13 cellular contexts compared by ENCODE assay signal in genomic region chr3:98977520-98977919, GRCh38.
A peak's percentile ranks its signal among the peaks of the same experiment; 100 is the strongest.
DNase-seq lines count a peak whose midpoint lies in the region; ATAC-seq, FAIRE-seq and TF ChIP-seq lines count a peak whose summit lies in the region.
"Had no signal": no experiment of that assay in that cellular context is flagged by ENCODE, and none has a peak within 500 bp of the region (broad histone marks: within the 10 kb centered on the region; RNA-seq: fewer than 3 reads in every experiment).

No MANE protein-coding gene starts in this region.

- H3K9me3 ChIP-seq in mesenchymal stem cell (ENCODE audit: control insufficient read depth, low read length): peaks cover 7% of the 10 kb centered on the region

- no peak overlapping the region for H2AFZ ChIP-seq in mesenchymal stem cell (ENCODE audit: low read depth, low read length)

- H3K27me3 Mint-ChIP-seq in activated CD8-positive, alpha-beta T cell treated with anti-CD3 and anti-CD28 coated beads, Interleukin-2, amount 10 ng/mL, durations not matched to agents 7 days and 5 days (ENCODE audit: low read depth): peaks cover 4% of the 10 kb centered on the region
- no peaks in the 10 kb centered on the region for H3K27me3 Mint-ChIP-seq in stimulated activated memory B cell treated with anti-CD40 and anti-IgM and Interleukin-4, amounts not matched to agents 10 μg/mL and 1 μg/mL and 100 μg/mL, for 72 hours

- no peak overlapping the region for H3K14ac ChIP-seq in mesenchymal stem cell (ENCODE audit: low read length in 2 of 2)

- H4K8ac ChIP-seq in mesenchymal stem cell (ENCODE audit: low read length): no peak overlapping the region

- no peaks in the 10 kb centered on the region for H3K9me3 Mint-ChIP-seq in activated CD8-positive, alpha-beta T cell treated with anti-CD3 and anti-CD28 coated beads, Interleukin-2, amount 10 ng/mL, durations not matched to agents 7 days and 5 days (ENCODE audit: insufficient read depth)
- peaks cover 6% of the 10 kb centered on the region for H3K9me3 Mint-ChIP-seq in stimulated activated memory B cell treated with anti-CD40 and anti-IgM and Interleukin-4, amounts not matched to agents 10 μg/mL and 1 μg/mL and 100 μg/mL, for 72 hours

- H2AK5ac ChIP-seq in mesenchymal stem cell (ENCODE audit: low read length, severe bottlenecking): no peak overlapping the region

- H3K4me3 Mint-ChIP-seq in activated CD8-positive, alpha-beta T cell treated with anti-CD3 and anti-CD28 coated beads, Interleukin-2, amount 10 ng/mL, durations not matched to agents 7 days and 5 days: no peak overlapping the region
- no peak overlapping the region for H3K4me3 Mint-ChIP-seq in stimulated activated memory B cell treated with anti-CD40 and anti-IgM and Interleukin-4, amounts not matched to agents 10 μg/mL and 1 μg/mL and 100 μg/mL, for 72 hours
- H3K4me3 Mint-ChIP-seq: neural crest cell had no signal

- H3K27ac Mint-ChIP-seq in activated CD8-positive, alpha-beta T cell treated with anti-CD3 and anti-CD28 coated beads, Interleukin-2, amount 10 ng/mL, durations not matched to agents 7 days and 5 days: no peak overlapping the region
- no peak overlapping the region for H3K27ac Mint-ChIP-seq in stimulated activated memory B cell treated with anti-CD40 and anti-IgM and Interleukin-4, amounts not matched to agents 10 μg/mL and 1 μg/mL and 100 μg/mL, for 72 hours

- POLR2A ChIA-PET in activated CD8-positive, alpha-beta T cell treated with anti-CD3 and anti-CD28 coated beads, Interleukin-2, amount 10 ng/mL, durations not matched to agents 7 days and 5 days (lab: Charles Lee): no interaction called here

- no peak overlapping the region for H2BK120ac ChIP-seq in mesenchymal stem cell (ENCODE audit: low read depth, low read length)

- peak overlapping the region in 1 of 2 experiments; percentile 4 for H3K4me3 ChIP-seq in mesenchymal stem cell (ENCODE audit: insufficient read depth in 1 of 2, low read depth in 1 of 2, low read length in 2 of 2)

- H2BK5ac ChIP-seq in mesenchymal stem cell (ENCODE audit: low read depth, low read length, poor library complexity, severe bottlenecking): no peak overlapping the region

- DNase-seq in GM12892 (ENCODE audit: insufficient read length) (no peak), HTR-8/SVneo (ENCODE audit: insufficient read length, low spot score) (no peak), astrocyte of the hippocampus (ENCODE audit: low read depth, low spot score) (peak; percentile 90), mesenchymal stem cell (peak; percentile 75), MV-4-11 (lab: John Stamatoyannopoulos, UW) (no peak), dedifferentiated amniotic fluid mesenchymal stem cell (ENCODE audit: extremely low spot score) (no peak)
- DNase-seq in activated CD8-positive, alpha-beta T cell treated with anti-CD3 and anti-CD28 coated beads, Interleukin-2, amount 10 ng/mL, durations not matched to agents 7 days and 5 days: no peak
- DNase-seq: activated CD4-positive, CD25-positive, alpha-beta regulatory T cell treated with anti-CD3 and anti-CD28 coated beads, Interleukin-2, amount 50 U/mL, for 72 hours; amniotic stem cell; hippocampal formation; NCI-H69 had no signal

- 0% methylated on average over 2 of the region's 2 CpGs for WGBS in mesenchymal stem cell

- no peak for ATAC-seq in activated CD8-positive, alpha-beta T cell treated with anti-CD3 and anti-CD28 coated beads, Interleukin-2, amount 10 ng/mL, durations not matched to agents 7 days and 5 days
- no peak for ATAC-seq in stimulated activated memory B cell treated with anti-CD40 and anti-IgM and Interleukin-4, amounts not matched to agents 10 μg/mL and 1 μg/mL and 100 μg/mL, for 72 hours

- H4K91ac ChIP-seq in mesenchymal stem cell (ENCODE audit: low read length): no peak overlapping the region

- no peak overlapping the region for H3K18ac ChIP-seq in mesenchymal stem cell (ENCODE audit: low read depth in 1 of 2, low read length in 2 of 2)

- TF ChIP-seq POLR2A in GM12892 (IDR thresholded peaks at IDR 0.05; ENCODE audit: low read depth, low read length): no peak

- H3K9ac ChIP-seq in mesenchymal stem cell (ENCODE audit: low read length): peak overlapping the region; percentile 28

- H3K4ac ChIP-seq in mesenchymal stem cell (ENCODE audit: low read depth in 1 of 2, low read length in 2 of 2): no peak overlapping the region

- CTCF ChIA-PET in activated CD8-positive, alpha-beta T cell treated with anti-CD3 and anti-CD28 coated beads, Interleukin-2, amount 10 ng/mL, durations not matched to agents 7 days and 5 days (lab: Charles Lee): no interaction called here

- no peaks in the 10 kb centered on the region for H3K79me1 ChIP-seq in mesenchymal stem cell (replicated peaks; ENCODE audit: low read length, poor library complexity, severe bottlenecking)

- H3K36me3 Mint-ChIP-seq in activated CD8-positive, alpha-beta T cell treated with anti-CD3 and anti-CD28 coated beads, Interleukin-2, amount 10 ng/mL, durations not matched to agents 7 days and 5 days (ENCODE audit: low read depth): no peaks in the 10 kb centered on the region
- H3K36me3 Mint-ChIP-seq in stimulated activated memory B cell treated with anti-CD40 and anti-IgM and Interleukin-4, amounts not matched to agents 10 μg/mL and 1 μg/mL and 100 μg/mL, for 72 hours: no peaks in the 10 kb centered on the region

- H3K27me3 ChIP-seq in mesenchymal stem cell (ENCODE audit: control insufficient read depth in 1 of 2, insufficient read depth in 1 of 2, low read length in 2 of 2): no peaks in the 10 kb centered on the region

- H3K36me3 ChIP-seq in mesenchymal stem cell (ENCODE audit: control insufficient read depth in 1 of 2, insufficient read depth in 2 of 2, low read depth in 1 of 2, low read length in 2 of 2): no peaks in the 10 kb centered on the region

- FAIRE-seq in GM12892 (lab: Jason Lieb, UNC): peak; percentile 65
- peak; percentile 51 for FAIRE-seq in HTR-8/SVneo (lab: Jason Lieb, UNC)

- H3K27ac ChIP-seq in mesenchymal stem cell (ENCODE audit: low read length, poor library complexity, severe bottlenecking): peak overlapping the region; percentile 98

- no peak overlapping the region for H3K23ac ChIP-seq in mesenchymal stem cell (ENCODE audit: low read length in 2 of 2)

- H2BK15ac ChIP-seq in mesenchymal stem cell (ENCODE audit: low read depth, poor library complexity, severe bottlenecking): no peak overlapping the region

- H3K4me2 ChIP-seq in mesenchymal stem cell (ENCODE audit: low read length, poor library complexity, severe bottlenecking): no peak overlapping the region

- H3K4me1 ChIP-seq in mesenchymal stem cell (ENCODE audit: control insufficient read depth, insufficient read depth, low read depth, low read length): peaks cover 1% of the 10 kb centered on the region

- peaks cover 2% of the 10 kb centered on the region for H3K4me1 Mint-ChIP-seq in activated CD8-positive, alpha-beta T cell treated with anti-CD3 and anti-CD28 coated beads, Interleukin-2, amount 10 ng/mL, durations not matched to agents 7 days and 5 days (ENCODE audit: low read depth)
- H3K4me1 Mint-ChIP-seq in stimulated activated memory B cell treated with anti-CD40 and anti-IgM and Interleukin-4, amounts not matched to agents 10 μg/mL and 1 μg/mL and 100 μg/mL, for 72 hours: no peaks in the 10 kb centered on the region

- H2BK12ac ChIP-seq in mesenchymal stem cell (ENCODE audit: low read length in 2 of 2): no peak overlapping the region

Comparison
In these comparisons a context has a peak if more than half of its experiments do, and no peak if none do; other contexts are left out.
1. DNase-seq: peak in astrocyte of the hippocampus (single experiment) and mesenchymal stem cell (single experiment); none in GM12892 (single experiment), HTR-8/SVneo (single experiment), MV-4-11 (single experiment), activated CD8-positive, alpha-beta T cell treated with anti-CD3 and anti-CD28 coated beads, Interleukin-2, amount 10 ng/mL, durations not matched to agents 7 days and 5 days (single experiment) and dedifferentiated amniotic fluid mesenchymal stem cell (single experiment).